Comparison of ENCODE assay signal across 1 cellular context in the genomic region with DNA sequence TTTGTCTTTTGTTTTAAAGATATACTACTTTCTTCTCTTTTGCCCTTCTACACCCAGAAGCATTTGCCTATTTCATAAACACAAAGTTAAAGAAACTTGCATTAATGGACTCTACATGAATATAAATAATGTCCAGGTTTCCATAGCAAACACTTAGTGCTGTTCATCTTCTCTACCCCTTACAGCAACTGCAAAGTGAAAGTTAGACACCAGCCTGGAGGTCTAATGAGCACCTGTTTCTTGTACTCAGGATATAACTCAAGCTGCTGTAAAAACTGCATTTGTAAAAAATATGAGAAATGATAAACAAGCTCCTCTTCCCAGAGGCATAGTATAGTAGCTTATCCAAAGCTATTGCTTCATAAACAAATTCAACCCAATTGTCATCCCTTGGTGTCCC.
A peak's percentile ranks its signal among the peaks of the same experiment; 100 is the strongest.
TF ChIP-seq lines count a peak whose summit lies in the region.

No MANE protein-coding gene starts in this region.

TF ChIP-seq in HepG2, 621 proteins besides CTCF, POLR2A, EP300 and RAD21:
- 0 out of 2 replicates have a peak, but pooled peaks have one; percentile 2 for TF ChIP-seq KAT8 (CRISPR knock-in tag; IDR thresholded peaks at IDR 0.05)
- no peak for TF ChIP-seq ZNF501 (CRISPR knock-in tag; IDR thresholded peaks at IDR 0.05)
- TF ChIP-seq MBNL3 (CRISPR knock-in tag; conservative IDR thresholded peaks at IDR 0.05): no peak
- TF ChIP-seq ZNF83 (CRISPR knock-in tag; IDR thresholded peaks at IDR 0.05; ENCODE audit: borderline replicate concordance): no peak
- TF ChIP-seq ZNF772 (CRISPR knock-in tag; IDR thresholded peaks at IDR 0.05): no peak
- TF ChIP-seq PHF8 (CRISPR knock-in tag; IDR thresholded peaks at IDR 0.05): no peak
- peak; percentile 15; the same call in 1 of the 2 replicates for TF ChIP-seq RBFOX2 (IDR thresholded peaks at IDR 0.05; ENCODE audit: low read depth, low read length)
- no peak for TF ChIP-seq KDM4B (CRISPR knock-in tag; IDR thresholded peaks at IDR 0.05)
- no peak for TF ChIP-seq FOXK2 (IDR thresholded peaks at IDR 0.05)
- TF ChIP-seq ELF4 (CRISPR knock-in tag; IDR thresholded peaks at IDR 0.05; ENCODE audit: borderline replicate concordance): no peak
- no peak for TF ChIP-seq REPIN1 (CRISPR knock-in tag; IDR thresholded peaks at IDR 0.05; ENCODE audit: borderline replicate concordance, low read depth)
- 0 out of 2 replicates have a peak, but pooled peaks have one; percentile 6 for TF ChIP-seq KLF11 (CRISPR knock-in tag; IDR thresholded peaks at IDR 0.05)
- 0 out of 2 replicates have a peak, but pooled peaks have one; percentile 39 for TF ChIP-seq POLR2G (IDR thresholded peaks at IDR 0.05; ENCODE audit: low read depth, low read length)
- TF ChIP-seq RARG (CRISPR knock-in tag; IDR thresholded peaks at IDR 0.05; ENCODE audit: low read depth): no peak
- no peak for TF ChIP-seq ZBTB38 (CRISPR knock-in tag; IDR thresholded peaks at IDR 0.05)
- TF ChIP-seq SIN3A (IDR thresholded peaks at IDR 0.05; ENCODE audit: borderline replicate concordance, low read depth, low read length): no peak
- TF ChIP-seq, protein P1, sequence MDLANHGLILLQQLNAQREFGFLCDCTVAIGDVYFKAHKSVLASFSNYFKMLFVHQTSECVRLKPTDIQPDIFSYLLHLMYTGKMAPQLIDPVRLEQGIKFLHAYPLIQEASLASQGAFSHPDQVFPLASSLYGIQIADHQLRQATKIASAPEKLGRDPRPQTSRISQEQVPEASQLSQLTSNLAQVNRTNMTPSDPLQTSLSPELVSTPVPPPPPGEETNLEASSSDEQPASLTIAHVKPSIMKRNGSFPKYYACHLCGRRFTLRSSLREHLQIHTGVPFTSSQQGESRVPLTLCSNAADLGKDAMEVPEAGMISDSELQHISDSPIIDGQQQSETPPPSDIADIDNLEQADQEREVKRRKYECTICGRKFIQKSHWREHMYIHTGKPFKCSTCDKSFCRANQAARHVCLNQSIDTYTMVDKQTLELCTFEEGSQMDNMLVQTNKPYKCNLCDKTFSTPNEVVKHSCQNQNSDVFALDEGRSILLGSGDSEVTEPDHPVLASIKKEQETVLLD (CRISPR knock-in tag; IDR thresholded peaks at IDR 0.05; ENCODE audit: low read depth): no peak
- no peak for TF ChIP-seq ZNF3 (CRISPR knock-in tag; IDR thresholded peaks at IDR 0.05)
- TF ChIP-seq TEAD2 (CRISPR knock-in tag; IDR thresholded peaks at IDR 0.05): no peak
- no peak for TF ChIP-seq ZNF644 (CRISPR knock-in tag; IDR thresholded peaks at IDR 0.05; ENCODE audit: low read depth)
